In genomic region chr19:40418040-40418439, GRCh38 we compare ENCODE assay signal across 10 cellular contexts. TPM values are rescaled to one million over a fixed set of nuclear protein-coding genes. Genes with fewer than 3 reads are reported as not detected.
DNase-seq lines count a peak whose midpoint lies in the region; ATAC-seq, FAIRE-seq and TF ChIP-seq lines count a peak whose summit lies in the region.
"Had no signal": no experiment of that assay in that cellular context is flagged by ENCODE, and none has a peak within 500 bp of the region (broad histone marks: within the 10 kb centered on the region; RNA-seq: fewer than 3 reads in every experiment).

No MANE protein-coding gene starts in this region.

- no peaks in the 10 kb centered on the region for H3K9me3 ChIP-seq in astrocyte (ENCODE audit: insufficient read depth, low read depth, low read length)
- no peaks in the 10 kb centered on the region for H3K9me3 ChIP-seq in mesodermal cell (ENCODE audit: control insufficient read depth, low read length)
- H3K9me3 ChIP-seq in stomach smooth muscle (ENCODE audit: control insufficient read depth in 2 of 2, low read length in 2 of 2), result no peaks in the 10 kb centered on the region

- H3K4me3 Mint-ChIP-seq in activated naive CD4-positive, alpha-beta T cell treated with anti-CD3 and anti-CD28 coated beads, Interleukin-2, amount 50 U/mL, for 24 hours, result no peak overlapping the region
- H3K4me3 Mint-ChIP-seq in astrocyte (ENCODE audit: unreplicated experiment) (peak overlapping the region; percentile 54), chondrocyte (ENCODE audit: unreplicated experiment) (no peak overlapping the region)
- H3K4me3 Mint-ChIP-seq: endodermal cell had no signal

- H3K36me3 ChIP-seq in astrocyte (ENCODE audit: insufficient read depth, low read length) (peaks cover 10% of the 10 kb centered on the region), mesodermal cell (ENCODE audit: control insufficient read depth, insufficient read depth, low read length) (peaks cover 14% of the 10 kb centered on the region), stomach smooth muscle (ENCODE audit: control insufficient read depth in 2 of 2, insufficient read depth in 2 of 2, low read length in 2 of 2) (peaks cover 7 to 9% of the 10 kb centered on the region in 2 donors)

- H3K27ac Mint-ChIP-seq in activated naive CD4-positive, alpha-beta T cell treated with anti-CD3 and anti-CD28 coated beads, Interleukin-2, amount 50 U/mL, for 24 hours, result peak overlapping the region; percentile 33
- H3K27ac Mint-ChIP-seq in astrocyte (ENCODE audit: unreplicated experiment), result no peak overlapping the region
- no peak overlapping the region for H3K27ac Mint-ChIP-seq in chondrocyte (ENCODE audit: unreplicated experiment)
- H3K27ac Mint-ChIP-seq: endodermal cell had no signal

- H3K9me3 Mint-ChIP-seq in activated naive CD4-positive, alpha-beta T cell treated with anti-CD3 and anti-CD28 coated beads, Interleukin-2, amount 50 U/mL, for 24 hours, result no peaks in the 10 kb centered on the region
- H3K9me3 Mint-ChIP-seq in astrocyte (ENCODE audit: unreplicated experiment) (no peaks in the 10 kb centered on the region), chondrocyte (ENCODE audit: low read depth) (no peaks in the 10 kb centered on the region)
- H3K9me3 Mint-ChIP-seq: endodermal cell had no signal

- H3K4me3 ChIP-seq in astrocyte (ENCODE audit: insufficient read depth, low read depth, low read length) (no peak overlapping the region), mesodermal cell (ENCODE audit: extremely low read depth, insufficient read depth, low read length, poor library complexity, severe bottlenecking) (no peak overlapping the region), stomach smooth muscle (ENCODE audit: low read length in 2 of 2) (no peak overlapping the region)

- no peak for FAIRE-seq in astrocyte (lab: Jason Lieb, UNC)

- H3K27me3 Mint-ChIP-seq in activated naive CD4-positive, alpha-beta T cell treated with anti-CD3 and anti-CD28 coated beads, Interleukin-2, amount 50 U/mL, for 24 hours, result no peaks in the 10 kb centered on the region
- H3K27me3 Mint-ChIP-seq in astrocyte (ENCODE audit: low read depth, unreplicated experiment), result no peaks in the 10 kb centered on the region
- no peaks in the 10 kb centered on the region for H3K27me3 Mint-ChIP-seq in chondrocyte (ENCODE audit: low read depth)

- H3K27ac ChIP-seq in astrocyte (ENCODE audit: low read depth, low read length) (no peak overlapping the region), mesodermal cell (ENCODE audit: low read depth, low read length, severe bottlenecking) (peak overlapping the region; percentile 71), stomach smooth muscle (ENCODE audit: low read length) (peak overlapping the region; percentile 58)
- H3K27ac ChIP-seq: HL-60 had no signal

- H3K9ac ChIP-seq in astrocyte (ENCODE audit: low read length) (no peak overlapping the region), stomach smooth muscle (ENCODE audit: low read length in 2 of 2) (no peak overlapping the region)

- 95 to 96% methylated on average over 3 of the region's 3 CpGs for WGBS in mesodermal cell (ENCODE audit: insufficient coverage in 2 of 2), 2 experiments

- H3K27me3 ChIP-seq in astrocyte (ENCODE audit: insufficient read depth, low read length), result no peaks in the 10 kb centered on the region
- H3K27me3 ChIP-seq in stomach smooth muscle (ENCODE audit: control insufficient read depth in 1 of 2, insufficient read depth in 2 of 2, low read length in 2 of 2), result no peaks in the 10 kb centered on the region

- TF ChIP-seq CTCF in astrocyte (IDR thresholded peaks at IDR 0.05; ENCODE audit: insufficient read depth, low read depth, low read length) (no peak), chondrocyte (IDR thresholded peaks at IDR 0.05) (no peak)

- H2AFZ ChIP-seq in astrocyte (ENCODE audit: low read depth, low read length), result no peak overlapping the region

- peaks cover 10% of the 10 kb centered on the region for H4K20me1 ChIP-seq in astrocyte (ENCODE audit: insufficient read depth, low read length)

- H3K79me2 ChIP-seq in astrocyte (ENCODE audit: insufficient read depth, low read length), result peaks cover 17% of the 10 kb centered on the region

- ATAC-seq in HG03025 (IDR thresholded peaks at IDR 0.05; ENCODE audit: low FRiP score, unreplicated experiment) (no peak), GM18520 (IDR thresholded peaks at IDR 0.05; ENCODE audit: unreplicated experiment) (no peak)

- H3K4me2 ChIP-seq in astrocyte (ENCODE audit: low read length), result no peak overlapping the region

- H3K4me1 ChIP-seq in astrocyte (ENCODE audit: insufficient read depth, low read length), result peaks cover 23% of the 10 kb centered on the region
- H3K4me1 ChIP-seq in mesodermal cell (ENCODE audit: control insufficient read depth, insufficient read depth, low read length, poor library complexity, severe bottlenecking), result peaks cover 40% of the 10 kb centered on the region
- peaks cover 35% of the 10 kb centered on the region for H3K4me1 ChIP-seq in stomach smooth muscle (ENCODE audit: control insufficient read depth, insufficient read depth, low read length)

- H3K36me3 Mint-ChIP-seq in activated naive CD4-positive, alpha-beta T cell treated with anti-CD3 and anti-CD28 coated beads, Interleukin-2, amount 50 U/mL, for 24 hours, result peaks cover 2% of the 10 kb centered on the region
- H3K36me3 Mint-ChIP-seq in astrocyte (ENCODE audit: low read depth, unreplicated experiment) (no peaks in the 10 kb centered on the region), chondrocyte (ENCODE audit: low read depth) (peaks cover 4% of the 10 kb centered on the region)

- DNase-seq in activated naive CD4-positive, alpha-beta T cell (lab: John Stamatoyannopoulos, UW), result no peak
- DNase-seq in astrocyte (ENCODE audit: low read depth) (no peak), chondrocyte (ENCODE audit: low spot score) (no peak)
- DNase-seq: endodermal cell had no signal

- peaks cover 26% of the 10 kb centered on the region for H3K4me1 Mint-ChIP-seq in activated naive CD4-positive, alpha-beta T cell treated with anti-CD3 and anti-CD28 coated beads, Interleukin-2, amount 50 U/mL, for 24 hours
- peaks cover 11% of the 10 kb centered on the region for H3K4me1 Mint-ChIP-seq in astrocyte (ENCODE audit: low read depth, unreplicated experiment)
- H3K4me1 Mint-ChIP-seq in chondrocyte (ENCODE audit: low read depth), result peaks cover 46% of the 10 kb centered on the region

RNA-seq across cellular contexts. Expression of gene PRX, which starts 4.9 kb away (rescaled TPM):
- total RNA-seq in astrocyte (1.5 and 2.6 TPM in 2 replicates), chondrocyte (3.6 to 4.9 TPM (median 4.5 TPM) in 3 replicates)
- 7.8 TPM for polyA plus RNA-seq in mesodermal cell (2013, experiment 1 of 2)
- polyA plus RNA-seq in mesodermal cell (2013, experiment 2 of 2), result 6.3 TPM

RNA-seq across cellular contexts. Expression of gene SERTAD1, which starts 7.8 kb away (rescaled TPM):
- 21.6 and 22.9 TPM in 2 replicates for total RNA-seq in astrocyte
- polyA plus RNA-seq in mesodermal cell (2013, experiment 1 of 2), result 13.6 TPM
- 10.5 TPM for polyA plus RNA-seq in mesodermal cell (2013, experiment 2 of 2)
- 13.0 to 14.8 TPM (median 14.5 TPM) in 3 replicates for total RNA-seq in chondrocyte

RNA-seq across cellular contexts. Expression of gene SERTAD3, which starts 26.1 kb away (rescaled TPM):
- 49.7 and 58.5 TPM in 2 replicates for total RNA-seq in astrocyte
- polyA plus RNA-seq in mesodermal cell (2013, experiment 1 of 2), result 32.6 TPM
- polyA plus RNA-seq in mesodermal cell (2013, experiment 2 of 2), result 30.0 TPM
- 36.7 to 43.6 TPM (median 40.3 TPM) in 3 replicates for total RNA-seq in chondrocyte

RNA-seq across cellular contexts. Expression of gene HIPK4, which starts 28.1 kb away (rescaled TPM):
- total RNA-seq in astrocyte, result 0.12 TPM in 1 of 2 replicates, not detected in the other
- 0.18 TPM for polyA plus RNA-seq in mesodermal cell (2013, experiment 1 of 2)
- not detected for polyA plus RNA-seq in mesodermal cell (2013, experiment 2 of 2)
- 0.20 to 0.53 TPM (median 0.46 TPM) in 3 replicates for total RNA-seq in chondrocyte

RNA-seq across cellular contexts. Expression of gene BLVRB, which starts 47.5 kb away (rescaled TPM):
- 27.1 and 32.7 TPM in 2 replicates for total RNA-seq in astrocyte
- 27.1 TPM for polyA plus RNA-seq in mesodermal cell (2013, experiment 1 of 2)
- 24.0 TPM for polyA plus RNA-seq in mesodermal cell (2013, experiment 2 of 2)
- 48.3 to 53.9 TPM (median 53.1 TPM) in 3 replicates for total RNA-seq in chondrocyte
